ENCODE assay signal across 17 cellular contexts in genomic region chr14:35258420-35258819, GRCh38.
"Had no signal": no experiment of that assay in that cellular context is flagged by ENCODE, and none has a peak within 500 bp of the region (broad histone marks: within the 10 kb centered on the region; RNA-seq: fewer than 3 reads in every experiment).

No MANE protein-coding gene starts in this region.

- ATAC-seq: activated CD4-positive, CD25-positive, alpha-beta regulatory T cell treated with anti-CD3 and anti-CD28 coated beads, Interleukin-2, amount 50 U/mL, for 24 hours; activated CD8-positive, alpha-beta memory T cell treated with anti-CD3 and anti-CD28 coated beads, Interleukin-2, amount 10 ng/mL, durations not matched to agents 7 days and 5 days had no signal

- DNase-seq: activated CD4-positive, alpha-beta T cell treated with anti-CD3 and anti-CD28 coated beads for 4 hours; activated CD4-positive, alpha-beta T cell treated with anti-CD3 and anti-CD28 coated beads, Interleukin-2, amount 50 U/mL, for 48 hours; activated CD8-positive, alpha-beta memory T cell treated with anti-CD3 and anti-CD28 coated beads, Interleukin-2, amount 10 ng/mL, durations not matched to agents 7 days and 5 days; activated effector memory CD4-positive, alpha-beta T cell treated with Interleukin-2 at 50 U/mL for 16 hours; activated naive CD4-positive, alpha-beta T cell; activated T-cell treated with anti-CD3 and anti-CD28 coated beads, Interleukin-2, amount 50 U/mL, for 24 hours; amniotic stem cell; Karpas-422; MM.1S; NCI-H1105; NCI-H1436; NCI-H1694 treated with DMSO at 0.1 percent for 48 hours; NCI-H2029 treated with DMSO at 0.1 percent for 48 hours; NCI-H510A treated with DMSO at 0.1 percent for 48 hours; NCI-H69; SHP77 treated with DMSO at 0.1 percent for 48 hours had no signal
